ENCODE assay signal across 8 cellular contexts in the genomic region with DNA sequence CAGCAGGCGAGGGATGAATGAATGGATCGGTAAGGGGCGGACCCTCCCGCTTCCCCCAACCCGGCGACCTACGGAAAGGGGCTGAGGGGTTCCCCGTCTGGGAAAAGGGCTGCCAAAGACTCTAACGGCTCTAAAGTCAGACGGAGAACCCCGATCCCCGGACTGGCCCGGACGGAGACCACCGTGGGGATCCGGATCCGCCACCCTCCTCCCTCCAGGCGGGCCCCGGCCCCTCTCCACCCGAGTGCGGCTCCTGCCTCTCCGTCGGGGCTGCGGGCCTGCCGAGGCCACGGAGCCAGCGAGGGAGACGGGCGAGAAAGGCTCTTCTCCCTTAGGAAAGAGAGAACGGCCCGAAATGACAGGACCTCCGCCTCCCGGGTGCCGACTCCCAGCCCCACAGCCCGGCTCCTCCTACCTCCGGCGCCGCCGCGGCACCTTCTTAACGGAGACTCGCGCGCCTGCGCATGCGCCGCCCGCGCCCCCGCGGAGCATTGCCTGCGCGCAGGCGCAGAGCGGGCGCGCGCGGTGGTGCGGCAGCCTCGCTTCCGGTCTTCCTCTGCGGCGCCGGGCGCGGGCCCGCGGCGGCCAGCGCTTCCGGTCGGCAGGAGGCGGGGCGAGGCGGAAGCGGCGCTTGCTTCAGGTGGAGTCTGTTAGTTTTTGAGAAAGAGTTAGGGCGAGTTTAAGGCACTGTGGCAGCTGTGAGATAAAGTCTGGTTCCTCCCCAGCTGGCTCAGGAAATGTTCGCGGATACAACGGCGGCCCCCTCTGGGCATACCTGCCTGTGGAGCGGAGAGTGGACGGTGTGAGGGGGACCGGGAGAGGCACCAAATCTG. TPM values are rescaled to one million over a fixed set of nuclear protein-coding genes. Genes with fewer than 3 reads are reported as not detected.
DNase-seq lines count a peak whose midpoint lies in the region; ATAC-seq and TF ChIP-seq lines count a peak whose summit lies in the region.

A gene with protein sequence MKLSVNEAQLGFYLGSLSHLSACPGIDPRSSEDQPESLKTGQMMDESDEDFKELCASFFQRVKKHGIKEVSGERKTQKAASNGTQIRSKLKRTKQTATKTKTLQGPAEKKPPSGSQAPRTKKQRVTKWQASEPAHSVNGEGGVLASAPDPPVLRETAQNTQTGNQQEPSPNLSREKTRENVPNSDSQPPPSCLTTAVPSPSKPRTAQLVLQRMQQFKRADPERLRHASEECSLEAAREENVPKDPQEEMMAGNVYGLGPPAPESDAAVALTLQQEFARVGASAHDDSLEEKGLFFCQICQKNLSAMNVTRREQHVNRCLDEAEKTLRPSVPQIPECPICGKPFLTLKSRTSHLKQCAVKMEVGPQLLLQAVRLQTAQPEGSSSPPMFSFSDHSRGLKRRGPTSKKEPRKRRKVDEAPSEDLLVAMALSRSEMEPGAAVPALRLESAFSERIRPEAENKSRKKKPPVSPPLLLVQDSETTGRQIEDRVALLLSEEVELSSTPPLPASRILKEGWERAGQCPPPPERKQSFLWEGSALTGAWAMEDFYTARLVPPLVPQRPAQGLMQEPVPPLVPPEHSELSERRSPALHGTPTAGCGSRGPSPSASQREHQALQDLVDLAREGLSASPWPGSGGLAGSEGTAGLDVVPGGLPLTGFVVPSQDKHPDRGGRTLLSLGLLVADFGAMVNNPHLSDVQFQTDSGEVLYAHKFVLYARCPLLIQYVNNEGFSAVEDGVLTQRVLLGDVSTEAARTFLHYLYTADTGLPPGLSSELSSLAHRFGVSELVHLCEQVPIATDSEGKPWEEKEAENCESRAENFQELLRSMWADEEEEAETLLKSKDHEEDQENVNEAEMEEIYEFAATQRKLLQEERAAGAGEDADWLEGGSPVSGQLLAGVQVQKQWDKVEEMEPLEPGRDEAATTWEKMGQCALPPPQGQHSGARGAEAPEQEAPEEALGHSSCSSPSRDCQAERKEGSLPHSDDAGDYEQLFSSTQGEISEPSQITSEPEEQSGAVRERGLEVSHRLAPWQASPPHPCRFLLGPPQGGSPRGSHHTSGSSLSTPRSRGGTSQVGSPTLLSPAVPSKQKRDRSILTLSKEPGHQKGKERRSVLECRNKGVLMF (N-terminal part only) (minus strand): TSS at position 462 of the 833 bp plus-strand sequence. CDS start 2,642 bp downstream, outside the sequence.

- CTCF ChIA-PET in activated CD4-positive, alpha-beta T cell treated with anti-CD3 and anti-CD28 coated beads for 36 hours (lab: Charles Lee): interaction anchor here (0.6 kb wide), 2 partner anchors 31 to 55 kb away, joined by 3 read pairs; no protein-coding TSS in a partner anchor

- H3K4me3 Mint-ChIP-seq in activated CD4-positive, alpha-beta T cell treated with anti-CD3 and anti-CD28 coated beads for 36 hours: peak within 1 kb of the TSS; percentile 100

- POLR2A ChIA-PET in activated CD4-positive, alpha-beta T cell treated with anti-CD3 and anti-CD28 coated beads for 36 hours (lab: Charles Lee): no interaction called here

- H3K27ac ChIP-seq in layer of hippocampus (ENCODE audit: low read depth, low read length): peak within 1 kb of the TSS; percentile 75

- TF ChIP-seq CTCF in BE2C (IDR thresholded peaks at IDR 0.05; ENCODE audit: low read depth, low read length) (no peak), choroid plexus epithelial cell (conservative IDR thresholded peaks at IDR 0.05; ENCODE audit: low read depth, low read length) (peak; percentile 2)

- no peaks in the 10 kb centered on the region for H3K27me3 Mint-ChIP-seq in activated CD4-positive, alpha-beta T cell treated with anti-CD3 and anti-CD28 coated beads for 36 hours

- H3K4me1 ChIP-seq in BE2C: no peaks in the 10 kb centered on the region

- no peaks in the 10 kb centered on the region for H3K9me3 ChIP-seq in BE2C

- peak; percentile 95 for DNase-seq in BE2C
- peak; percentile 69 for DNase-seq in NCI-H524 treated with DMSO at 0.1 percent for 48 hours (lab: John Stamatoyannopoulos, UW)
- peak; percentile 95 for DNase-seq in activated CD4-positive, alpha-beta T cell treated with anti-CD3 and anti-CD28 coated beads for 36 hours
- DNase-seq in choroid plexus epithelial cell (ENCODE audit: low read depth): peak; percentile 91
- peak; percentile 73 to 86 for DNase-seq in stimulated activated CD4-positive, alpha-beta T cell treated with anti-CD3 and anti-CD28 coated beads, Interleukin-1b, Interleukin-23, amount 100 ng/mL, for 1 hour (ENCODE audit: low read depth in 2 of 2)

- peaks cover 20% of the 10 kb centered on the region for H3K36me3 Mint-ChIP-seq in activated CD4-positive, alpha-beta T cell treated with anti-CD3 and anti-CD28 coated beads for 36 hours (ENCODE audit: low read depth)

- H3K4me1 Mint-ChIP-seq in activated CD4-positive, alpha-beta T cell treated with anti-CD3 and anti-CD28 coated beads for 36 hours: peaks cover 41% of the 10 kb centered on the region

- peak within 1 kb of the TSS; percentile 98 for H3K27ac Mint-ChIP-seq in activated CD4-positive, alpha-beta T cell treated with anti-CD3 and anti-CD28 coated beads for 36 hours

- peak; percentile 92 for ATAC-seq in GM19324 (IDR thresholded peaks at IDR 0.05; ENCODE audit: low FRiP score, unreplicated experiment)
- ATAC-seq in HG03457 (IDR thresholded peaks at IDR 0.05; ENCODE audit: unreplicated experiment): peak; percentile 73
- ATAC-seq in activated CD4-positive, alpha-beta T cell treated with anti-CD3 and anti-CD28 coated beads for 36 hours: peak; percentile 90

- H3K4me3 ChIP-seq in BE2C (ENCODE audit: low read depth, low read length) (peak within 1 kb of the TSS; percentile 96), choroid plexus epithelial cell (ENCODE audit: low read depth, low read length) (peak within 1 kb of the TSS; percentile 91)

- intact Hi-C loops in activated CD4-positive, alpha-beta T cell treated with anti-CD3 and anti-CD28 coated beads for 36 hours (cut with DNase I, micrococcal nuclease): loop anchor here (1.0 to 10.0 kb wide), 18 partner anchors 33 to 1005 kb away; a partner anchor contains a TSS

- no peaks in the 10 kb centered on the region for H3K36me3 ChIP-seq in BE2C

- no peaks in the 10 kb centered on the region for H3K27me3 ChIP-seq in BE2C
- no peaks in the 10 kb centered on the region for H3K27me3 ChIP-seq in layer of hippocampus (ENCODE audit: control insufficient read depth, insufficient read depth, low read length)

- H3K9me3 Mint-ChIP-seq in activated CD4-positive, alpha-beta T cell treated with anti-CD3 and anti-CD28 coated beads for 36 hours (ENCODE audit: low read depth): no peaks in the 10 kb centered on the region

RNA-seq across cellular contexts. Expression of the gene that starts here (rescaled TPM):
- 8.1 TPM for polyA plus RNA-seq in BE2C (2012; ENCODE audit: insufficient read depth, insufficient read length, low read depth)
- 10 to 100 TPM; 10.7 to 11.7 TPM for total RNA-seq in activated CD4-positive, alpha-beta T cell treated with anti-CD3 and anti-CD28 coated beads for 36 hours

Comparison
In these comparisons a context has a peak if more than half of its experiments do, and no peak if none do; other contexts are left out.
1. Peak in every context shown above with its lines: DNase-seq, ATAC-seq, H3K4me3 ChIP-seq and H3K27ac ChIP-seq.